ENCODE assay signal across 11 cellular contexts in the genomic region with DNA sequence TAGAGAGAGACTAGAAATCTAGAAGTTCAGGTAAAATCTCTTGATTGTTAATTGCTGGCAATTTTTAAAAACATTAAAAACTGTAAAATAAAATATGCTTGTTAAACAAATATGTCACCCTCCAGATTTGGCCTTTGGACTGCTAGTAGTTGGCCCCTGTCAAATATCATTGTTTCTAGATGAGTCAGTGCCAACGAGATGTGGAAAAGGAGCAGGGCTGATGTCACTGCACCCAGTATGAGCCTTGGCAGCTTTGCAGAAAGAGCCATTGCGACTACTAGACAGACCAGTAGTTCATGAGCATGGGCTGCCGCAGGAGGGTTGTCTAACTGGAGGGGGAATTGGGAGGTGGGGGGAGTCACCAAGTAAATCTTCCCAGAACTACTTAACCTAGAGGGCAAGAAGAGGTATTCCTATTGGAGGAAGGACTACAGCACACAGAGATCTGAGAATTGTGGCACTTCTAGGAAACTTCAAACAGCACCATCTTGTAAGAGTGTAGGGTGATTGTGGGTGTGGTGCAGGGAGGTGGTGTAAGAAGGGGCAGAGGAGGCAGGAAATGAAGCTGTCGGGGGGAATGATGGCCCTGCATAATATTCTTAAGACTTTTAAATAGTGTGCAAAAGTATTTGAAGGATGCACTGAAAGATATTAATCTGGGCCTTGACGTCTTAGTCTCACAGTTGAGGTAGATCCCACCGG. TPM values are rescaled to one million over a fixed set of nuclear protein-coding genes. Genes with fewer than 3 reads are reported as not detected.
A peak's percentile ranks its signal among the peaks of the same experiment; 100 is the strongest.
DNase-seq lines count a peak whose midpoint lies in the region; ATAC-seq and TF ChIP-seq lines count a peak whose summit lies in the region.
"Had no signal": no experiment of that assay in that cellular context is flagged by ENCODE, and none has a peak within 500 bp of the region (broad histone marks: within the 10 kb centered on the region; RNA-seq: fewer than 3 reads in every experiment).

No MANE protein-coding gene starts in this region.

- peak; percentile 60 for ATAC-seq in left lung
- ATAC-seq in HG03139 (IDR thresholded peaks at IDR 0.05; ENCODE audit: unreplicated experiment) = no peak
- no peak for ATAC-seq in GM21447 (IDR thresholded peaks at IDR 0.05; ENCODE audit: unreplicated experiment)
- ATAC-seq: left lobe of liver had no signal

- no peaks in the 10 kb centered on the region for H3K9me3 ChIP-seq in left lung
- H3K9me3 ChIP-seq in effector memory CD4-positive, alpha-beta T cell (ENCODE audit: control insufficient read depth, low read length) = no peaks in the 10 kb centered on the region

- TF ChIP-seq CTCF in left lung (IDR thresholded peaks at IDR 0.05) = no peak

- DNase-seq in EH (ENCODE audit: low read depth) = peak; percentile 95
- DNase-seq in HS-5 (ENCODE audit: low read depth) = peak; percentile 61
- DNase-seq in amniotic stem cell (lab: John Stamatoyannopoulos, UW) = peak; percentile 43
- DNase-seq in left lung = no peak
- no peak for DNase-seq in effector memory CD4-positive, alpha-beta T cell
- DNase-seq in caudate nucleus (lab: John Stamatoyannopoulos, UW) = no peak
- DNase-seq: activated T-cell treated with anti-CD3 and anti-CD28 coated beads, Interleukin-2, amount 50 U/mL, for 24 hours; NCI-H524 treated with DMSO at 0.1 percent for 48 hours had no signal

- intact Hi-C loops in left lung (cut with DNase I) = no loop called here

- H3K27me3 ChIP-seq in left lung = no peaks in the 10 kb centered on the region
- no peaks in the 10 kb centered on the region for H3K27me3 ChIP-seq in effector memory CD4-positive, alpha-beta T cell (replicated peaks; ENCODE audit: control insufficient read depth, insufficient read depth, low read length, poor library complexity, severe bottlenecking)

- no peak overlapping the region for H3K27ac ChIP-seq in left lung
- H3K27ac ChIP-seq in effector memory CD4-positive, alpha-beta T cell (ENCODE audit: insufficient read depth, low read length, poor library complexity, severe bottlenecking) = no peak overlapping the region
- H3K27ac ChIP-seq in caudate nucleus (ENCODE audit: low read depth, low read length) = no peak overlapping the region

- H3K36me3 ChIP-seq in left lung = no peaks in the 10 kb centered on the region
- H3K36me3 ChIP-seq in effector memory CD4-positive, alpha-beta T cell (ENCODE audit: control insufficient read depth, insufficient read depth, low read length) = no peaks in the 10 kb centered on the region

- no peaks in the 10 kb centered on the region for H3K4me1 ChIP-seq in left lung
- H3K4me1 ChIP-seq in effector memory CD4-positive, alpha-beta T cell (ENCODE audit: control insufficient read depth, insufficient read depth, low read length, poor library complexity, severe bottlenecking) = no peaks in the 10 kb centered on the region

- no peak overlapping the region for H3K4me3 ChIP-seq in left lung
- H3K4me3 ChIP-seq in effector memory CD4-positive, alpha-beta T cell (ENCODE audit: insufficient read depth, low read depth, low read length, poor library complexity, severe bottlenecking) = no peak overlapping the region

RNA-seq across cellular contexts. Expression of a gene that starts 7.1 kb away (rescaled TPM):
- total RNA-seq in left lung = 100 to 1,000 TPM in 1 of 2 donors, 10 to 100 TPM in 1; 30.3 to 101 TPM

RNA-seq across cellular contexts. Expression of a gene that starts 46.4 kb away (rescaled TPM):
- 1 to 10 TPM; 6.4 to 9.3 TPM for total RNA-seq in left lung

Comparison
In these comparisons a context has a peak if more than half of its experiments do, and no peak if none do; other contexts are left out.
1. DNase-seq: peak in EH (single experiment), HS-5 (single experiment) and amniotic stem cell (single experiment); none in left lung (0 of 2), effector memory CD4-positive, alpha-beta T cell (0 of 3) and caudate nucleus (0 of 61).